Comparison of ENCODE assay signal across 10 cellular contexts in the genomic region with DNA sequence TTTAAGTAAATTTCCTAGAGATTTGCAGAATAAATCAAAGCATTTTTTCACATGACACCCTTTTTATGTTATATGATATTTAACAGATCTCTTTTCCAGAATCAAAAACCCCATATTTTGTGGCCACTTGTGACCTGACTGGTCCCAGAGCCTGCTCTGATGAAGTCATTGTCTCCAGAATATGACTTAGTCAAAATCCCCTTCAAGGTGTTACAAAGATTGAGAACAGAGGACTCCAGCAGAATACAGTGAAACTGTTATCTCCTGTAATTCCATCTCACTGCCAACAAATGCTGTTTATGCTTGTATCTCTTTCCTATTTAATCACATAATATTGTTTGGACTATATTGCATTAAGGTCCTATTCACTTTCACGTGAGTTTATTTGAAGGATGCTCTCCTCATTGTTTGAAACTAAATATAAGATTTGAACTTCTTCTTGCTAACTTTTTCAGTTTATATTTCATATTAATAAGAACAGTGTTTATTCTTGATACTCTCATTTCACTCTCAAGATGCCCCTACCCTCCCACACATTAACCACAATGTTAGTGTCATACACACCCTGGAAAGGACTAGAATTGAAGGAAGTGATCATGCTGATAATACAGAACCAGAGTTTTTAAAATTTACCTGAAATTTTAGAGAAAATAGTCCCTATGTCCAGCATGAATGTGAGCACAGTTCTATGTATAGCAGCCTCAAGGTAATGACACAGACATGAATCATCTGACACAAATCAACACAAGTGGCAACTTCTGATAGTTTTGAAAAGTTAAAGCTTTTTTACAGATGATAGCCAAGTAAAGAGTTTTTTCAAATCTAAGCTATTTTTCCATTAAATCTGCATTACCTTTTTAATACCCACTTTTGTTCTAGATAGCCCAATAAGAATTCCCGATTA. TPM values are rescaled to one million over a fixed set of nuclear protein-coding genes. Genes with fewer than 3 reads are reported as not detected.
DNase-seq lines count a peak whose midpoint lies in the region; ATAC-seq, FAIRE-seq and TF ChIP-seq lines count a peak whose summit lies in the region.
"Had no signal": no experiment of that assay in that cellular context is flagged by ENCODE, and none has a peak within 500 bp of the region (broad histone marks: within the 10 kb centered on the region; RNA-seq: fewer than 3 reads in every experiment).

No MANE protein-coding gene starts in this region.

- H3K4me3 ChIP-seq in upper lobe of right lung (no peak overlapping the region), coronary artery (no peak overlapping the region)

- ATAC-seq in activated naive CD4-positive, alpha-beta T cell treated with anti-CD3 and anti-CD28 coated beads, Interleukin-2, amount 50 U/mL, for 72 hours, result peak; percentile 31 to 79
- ATAC-seq in HG02798 (IDR thresholded peaks at IDR 0.05; ENCODE audit: poor library complexity, unreplicated experiment) (peak; percentile 46), upper lobe of right lung (peak; percentile 40)
- ATAC-seq: left colon had no signal

- no peak for DNase-seq in activated naive CD4-positive, alpha-beta T cell treated with anti-CD3 and anti-CD28 coated beads, Interleukin-2, amount 50 U/mL, for 72 hours (ENCODE audit: low spot score in 2 of 2)
- DNase-seq in activated naive CD4-positive, alpha-beta T cell treated with anti-CD3 and anti-CD28 coated beads, Interleukin-2, amount 50 U/mL, for 16 hours, result no peak
- DNase-seq in RCC 7860 (ENCODE audit: low spot score) (peak; percentile 20), upper lobe of right lung (no peak), coronary artery (ENCODE audit: low spot score) (no peak), medulla oblongata (ENCODE audit: extremely low spot score) (no peak)
- DNase-seq in effector CD4-positive, alpha-beta T cell, result no peak
- DNase-seq: endodermal cell, left colon had no signal

- no peaks in the 10 kb centered on the region for H3K36me3 Mint-ChIP-seq in activated naive CD4-positive, alpha-beta T cell treated with anti-CD3 and anti-CD28 coated beads, Interleukin-2, amount 50 U/mL, for 72 hours

- H3K9me3 Mint-ChIP-seq in activated naive CD4-positive, alpha-beta T cell treated with anti-CD3 and anti-CD28 coated beads, Interleukin-2, amount 50 U/mL, for 72 hours, result no peaks in the 10 kb centered on the region
- H3K9me3 Mint-ChIP-seq: endodermal cell had no signal

- no peaks in the 10 kb centered on the region for H3K27me3 ChIP-seq in upper lobe of right lung

- no peaks in the 10 kb centered on the region for H3K4me1 ChIP-seq in upper lobe of right lung

- H3K27ac Mint-ChIP-seq in activated naive CD4-positive, alpha-beta T cell treated with anti-CD3 and anti-CD28 coated beads, Interleukin-2, amount 50 U/mL, for 72 hours, result no peak overlapping the region
- H3K27ac Mint-ChIP-seq: endodermal cell had no signal

- FAIRE-seq in RCC 7860 (lab: Jason Lieb, UNC), result peak; percentile 44

- TF ChIP-seq CTCF in upper lobe of right lung (IDR thresholded peaks at IDR 0.05) (no peak), coronary artery (IDR thresholded peaks at IDR 0.05) (no peak)

- intact Hi-C loops in upper lobe of right lung (cut with DNase I), result no loop called here

- no peaks in the 10 kb centered on the region for H3K36me3 ChIP-seq in upper lobe of right lung

- H3K27ac ChIP-seq in upper lobe of right lung, result no peak overlapping the region
- H3K27ac ChIP-seq in coronary artery, result no peak overlapping the region

- no peaks in the 10 kb centered on the region for H3K9me3 ChIP-seq in upper lobe of right lung

RNA-seq across cellular contexts. Expression of a gene that starts 25.8 kb away (rescaled TPM):
- total RNA-seq in activated naive CD4-positive, alpha-beta T cell treated with anti-CD3 and anti-CD28 coated beads, Interleukin-2, amount 50 U/mL, for 72 hours, result 10 to 100 TPM in 1 of 2 donors, 1 to 10 TPM in 1; 9.0 to 12.0 TPM
- total RNA-seq in upper lobe of right lung, result 27.8 TPM
- total RNA-seq: endodermal cell had no signal

RNA-seq across cellular contexts. Expression of a gene that starts 34.5 kb away (rescaled TPM):
- total RNA-seq in activated naive CD4-positive, alpha-beta T cell treated with anti-CD3 and anti-CD28 coated beads, Interleukin-2, amount 50 U/mL, for 72 hours, result not detected
- 4.7 TPM for total RNA-seq in upper lobe of right lung
- total RNA-seq: endodermal cell had no signal
